13 cellular contexts compared by ENCODE assay signal in genomic region chr6:125950293-125950692, GRCh38. TPM values are rescaled to one million over a fixed set of nuclear protein-coding genes. Genes with fewer than 3 reads are reported as not detected.
DNase-seq lines count a peak whose midpoint lies in the region; ATAC-seq and TF ChIP-seq lines count a peak whose summit lies in the region.
"Had no signal": no experiment of that assay in that cellular context is flagged by ENCODE, and none has a peak within 500 bp of the region (broad histone marks: within the 10 kb centered on the region; RNA-seq: fewer than 3 reads in every experiment).

No MANE protein-coding gene starts in this region.

- no peak for TF ChIP-seq POLR2A in transverse colon (IDR thresholded peaks at IDR 0.05)

- no peaks in the 10 kb centered on the region for H3K4me1 Mint-ChIP-seq in CD4-positive, alpha-beta memory T cell

- peaks cover 39% of the 10 kb centered on the region for H3K4me1 ChIP-seq in RWPE2 (ENCODE audit: insufficient read depth, poor library complexity, severe bottlenecking)
- no peaks in the 10 kb centered on the region for H3K4me1 ChIP-seq in CD4-positive, alpha-beta memory T cell (ENCODE audit: insufficient read depth, low read length)
- peaks cover 3 to 14% (median 5%) of the 10 kb centered on the region in 4 donors for H3K4me1 ChIP-seq in transverse colon

- H3K4me3 ChIP-seq in RWPE2 (ENCODE audit: severe bottlenecking): no peak overlapping the region
- no peak overlapping the region for H3K4me3 ChIP-seq in fibroblast of mammary gland (ENCODE audit: control insufficient read depth, low read depth, low read length)
- H3K4me3 ChIP-seq in CD4-positive, alpha-beta memory T cell (ENCODE audit: low read length in 2 of 2): no peak overlapping the region
- no peak overlapping the region for H3K4me3 ChIP-seq in transverse colon

- TF ChIP-seq CTCF in RWPE2 (IDR thresholded peaks at IDR 0.05; ENCODE audit: poor library complexity, severe bottlenecking): no peak
- TF ChIP-seq CTCF in fibroblast of mammary gland (conservative IDR thresholded peaks at IDR 0.05; ENCODE audit: control insufficient read depth, insufficient read depth, low read depth, low read length): no peak
- no peak for TF ChIP-seq CTCF in GM13977 (IDR thresholded peaks at IDR 0.05; ENCODE audit: extremely low read depth, insufficient read depth, missing control alignments)
- TF ChIP-seq CTCF in transverse colon (IDR thresholded peaks at IDR 0.05): no peak

- DNase-seq in AG08395 (ENCODE audit: low spot score) (peak; percentile 56), GM03348 (ENCODE audit: low spot score) (peak; percentile 47), RWPE2 (ENCODE audit: low spot score) (peak; percentile 66), fibroblast of mammary gland (ENCODE audit: low read depth) (peak; percentile 70), GM13977 (ENCODE audit: low spot score) (no peak), transverse colon (no peak)
- no peak for DNase-seq in CD4-positive, alpha-beta memory T cell
- DNase-seq: activated CD4-positive, alpha-beta T cell treated with anti-CD3 and anti-CD28 coated beads, Interleukin-2, amount 50 U/mL, for 1 hour; activated naive CD4-positive, alpha-beta T cell treated with anti-CD3 and anti-CD28 coated beads for 36 hours; foreskin melanocyte; substantia nigra had no signal

- H3K4me3 Mint-ChIP-seq in CD4-positive, alpha-beta memory T cell: no peak overlapping the region
- H3K4me3 Mint-ChIP-seq: activated naive CD4-positive, alpha-beta T cell treated with anti-CD3 and anti-CD28 coated beads for 36 hours; CD14-positive monocyte had no signal

- ATAC-seq in RWPE2 (ENCODE audit: low read depth): peak; percentile 72
- ATAC-seq in GM19328 (IDR thresholded peaks at IDR 0.05; ENCODE audit: unreplicated experiment): no peak

- H3K27me3 Mint-ChIP-seq in CD4-positive, alpha-beta memory T cell: peaks cover 0 to 13% of the 10 kb centered on the region in 2 donors

- H3K9me3 ChIP-seq in RWPE2 (ENCODE audit: severe bottlenecking) (no peaks in the 10 kb centered on the region), transverse colon (no peaks in the 10 kb centered on the region)
- no peaks in the 10 kb centered on the region for H3K9me3 ChIP-seq in CD4-positive, alpha-beta memory T cell (ENCODE audit: control insufficient read depth in 1 of 2, low read length in 2 of 2)

- POLR2A ChIA-PET in CD4-positive, alpha-beta memory T cell (lab: Charles Lee; ENCODE audit: partially characterized antibody): no interaction called here

- intact Hi-C loops in CD4-positive, alpha-beta memory T cell (cut with micrococcal nuclease): no loop called here
- intact Hi-C loops in transverse colon (cut with DNase I; ENCODE audit: low total_unique reads): loop anchor here (10.0 kb wide), 1 partner anchor 165 kb away; no protein-coding TSS in a partner anchor

- no peak for TF ChIP-seq EP300 in transverse colon (IDR thresholded peaks at IDR 0.05; ENCODE audit: low read depth)

- no peak overlapping the region for H3K27ac Mint-ChIP-seq in CD4-positive, alpha-beta memory T cell
- H3K27ac Mint-ChIP-seq: activated naive CD4-positive, alpha-beta T cell treated with anti-CD3 and anti-CD28 coated beads for 36 hours had no signal

- no peaks in the 10 kb centered on the region for H3K36me3 Mint-ChIP-seq in CD4-positive, alpha-beta memory T cell
- H3K36me3 Mint-ChIP-seq: CD14-positive monocyte had no signal

- CTCF ChIA-PET in CD4-positive, alpha-beta memory T cell (lab: Charles Lee; ENCODE audit: partially characterized antibody): no interaction called here

- in situ Hi-C loops in GM13977 (cut with MboI; ENCODE audit: low pct_unique_long_range_greater_than_20kb, low sequenced_read_pairs, unreplicated experiment): loop anchor here (25.0 kb wide), 1 partner anchor 638 kb away; the partner anchor contains the start of gene HDDC2
- in situ Hi-C loops in transverse colon (cut with MboI; ENCODE audit: low pct_ligation_motif_present in 1 of 4, low pct_unique_long_range_greater_than_20kb in 1 of 4, low sequenced_read_pairs in 3 of 4): loop anchor here (10.0 to 25.0 kb wide), 4 partner anchors 95 to 638 kb away; partner anchors contain the start of genes HDDC2 (in 3 of the 4) and NCOA7 (in 1 of the 4)

- no peaks in the 10 kb centered on the region for H3K9me3 Mint-ChIP-seq in CD4-positive, alpha-beta memory T cell
- H3K9me3 Mint-ChIP-seq: activated naive CD4-positive, alpha-beta T cell treated with anti-CD3 and anti-CD28 coated beads for 36 hours had no signal

- H3K27me3 ChIP-seq in RWPE2 (ENCODE audit: insufficient read depth, poor library complexity, severe bottlenecking) (no peaks in the 10 kb centered on the region), transverse colon (no peaks in the 10 kb centered on the region)
- no peaks in the 10 kb centered on the region for H3K27me3 ChIP-seq in CD4-positive, alpha-beta memory T cell (ENCODE audit: insufficient read depth, low read length)

- no peak overlapping the region for H3K27ac ChIP-seq in RWPE2 (ENCODE audit: poor library complexity, severe bottlenecking)
- H3K27ac ChIP-seq in CD4-positive, alpha-beta memory T cell (ENCODE audit: low read depth, low read length): no peak overlapping the region
- no peak overlapping the region for H3K27ac ChIP-seq in transverse colon

- H3K36me3 ChIP-seq in RWPE2 (ENCODE audit: low read depth) (no peaks in the 10 kb centered on the region), transverse colon (no peaks in the 10 kb centered on the region)
- H3K36me3 ChIP-seq in CD4-positive, alpha-beta memory T cell (ENCODE audit: insufficient read depth, low read length): no peaks in the 10 kb centered on the region

- 73 to 92% methylated on average over 2 to 6 of the region's 6 CpGs for WGBS in transverse colon (ENCODE audit: low coverage in 1 of 2), 2 donors

RNA-seq across cellular contexts. Expression of gene HINT3, which starts 6.3 kb away (rescaled TPM):
- 10 to 100 TPM; 10.6 to 12.7 TPM for total RNA-seq in CD4-positive, alpha-beta memory T cell
- polyA plus RNA-seq in CD4-positive, alpha-beta memory T cell: 1 to 10 TPM; 8.1 to 9.6 TPM
- total RNA-seq in transverse colon: 10 to 100 TPM; 23.5 to 35.2 (median 30.7) TPM

RNA-seq across cellular contexts. Expression of gene TRMT11, which starts 36.0 kb away (rescaled TPM):
- total RNA-seq in CD4-positive, alpha-beta memory T cell: 10 to 100 TPM; 25.5 to 30.8 TPM
- 10 to 100 TPM in 1 of 2 donors, 1 to 10 TPM in 1; 7.8 to 15.8 TPM for polyA plus RNA-seq in CD4-positive, alpha-beta memory T cell
- total RNA-seq in transverse colon: 100 to 1,000 TPM in 1 of 4 donors, 10 to 100 TPM in 3; 23.6 to 152 (median 28.9) TPM

Comparison
In these comparisons a context has a peak if more than half of its experiments do, and no peak if none do; other contexts are left out.
1. DNase-seq: peak in AG08395 (single experiment), GM03348 (single experiment), RWPE2 (single experiment) and fibroblast of mammary gland (single experiment); none in CD4-positive, alpha-beta memory T cell (0 of 5), GM13977 (single experiment) and transverse colon (single experiment).